ENCODE assay signal across 9 cellular contexts in the genomic region with DNA sequence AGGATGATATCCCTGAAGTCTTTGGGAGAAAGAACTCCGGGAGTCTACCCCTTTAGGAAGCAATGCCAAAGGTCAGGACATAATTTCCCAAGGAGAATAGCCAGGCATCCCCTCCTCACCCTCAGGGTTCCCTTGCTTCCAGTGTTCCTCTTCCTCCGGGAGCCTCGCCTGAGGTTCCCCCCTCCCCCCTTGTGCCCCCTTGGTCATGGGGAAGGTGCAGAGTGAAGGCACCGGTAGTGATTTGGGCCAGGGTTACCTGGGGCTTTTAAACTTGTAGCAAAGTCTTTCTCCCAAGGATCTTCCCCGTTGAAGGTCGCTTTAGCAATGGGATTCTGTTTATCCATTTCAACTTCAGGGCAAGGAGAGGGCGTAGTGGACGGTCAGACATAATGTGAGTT. TPM values are rescaled to one million over a fixed set of nuclear protein-coding genes. Genes with fewer than 3 reads are reported as not detected.
A peak's percentile ranks its signal among the peaks of the same experiment; 100 is the strongest.
DNase-seq lines count a peak whose midpoint lies in the region; ATAC-seq and TF ChIP-seq lines count a peak whose summit lies in the region.
"Had no signal": no experiment of that assay in that cellular context is flagged by ENCODE, and none has a peak within 500 bp of the region (broad histone marks: within the 10 kb centered on the region; RNA-seq: fewer than 3 reads in every experiment).

No MANE protein-coding gene starts in this region.

- H3K27ac Mint-ChIP-seq in endodermal cell = no peak overlapping the region
- H3K27ac Mint-ChIP-seq in neural progenitor cell = no peak overlapping the region
- H3K27ac Mint-ChIP-seq: stimulated activated memory B cell treated with anti-CD40 and anti-IgM and Interleukin-4, amounts not matched to agents 10 μg/mL and 1 μg/mL and 100 μg/mL, for 72 hours had no signal

- H3K27me3 Mint-ChIP-seq in endodermal cell (ENCODE audit: insufficient read depth) (peaks cover 67% of the 10 kb centered on the region), neural progenitor cell (ENCODE audit: insufficient read depth, low read depth) (peaks cover 36% of the 10 kb centered on the region)

- H3F3A ChIP-seq in neural progenitor cell (ENCODE audit: low read depth) = peaks cover 24% of the 10 kb centered on the region

- peaks cover 9% of the 10 kb centered on the region for H3K4me1 Mint-ChIP-seq in endodermal cell
- H3K4me1 Mint-ChIP-seq in neural progenitor cell = peaks cover 26% of the 10 kb centered on the region

- H3K27me3 ChIP-seq in BLaER1 = peaks cover 52% of the 10 kb centered on the region
- peaks cover 66% of the 10 kb centered on the region for H3K27me3 ChIP-seq in HUES64 (ENCODE audit: insufficient read depth, low read length)
- H3K27me3 ChIP-seq in endodermal cell (ENCODE audit: control insufficient read depth, insufficient read depth, low read length, poor library complexity, severe bottlenecking) = peaks cover 65% of the 10 kb centered on the region
- H3K27me3 ChIP-seq in neural progenitor cell = peaks cover 68% of the 10 kb centered on the region

- peaks cover 2% of the 10 kb centered on the region for H3K9me3 Mint-ChIP-seq in endodermal cell
- no peaks in the 10 kb centered on the region for H3K9me3 Mint-ChIP-seq in neural progenitor cell

- peak overlapping the region; percentile 77 for H3K4me3 ChIP-seq in BLaER1
- H3K4me3 ChIP-seq in HUES64 (ENCODE audit: low read length) = peak overlapping the region; percentile 50
- H3K4me3 ChIP-seq in endodermal cell (ENCODE audit: low read length) = peak overlapping the region; percentile 77
- peak overlapping the region; percentile 57 for H3K4me3 ChIP-seq in neural progenitor cell

- TF ChIP-seq CTCF in endodermal cell (conservative IDR thresholded peaks at IDR 0.05) = no peak
- no peak for TF ChIP-seq CTCF in neural progenitor cell (IDR thresholded peaks at IDR 0.05)

- H3K4me1 ChIP-seq in BLaER1 = peaks cover 34% of the 10 kb centered on the region
- peaks cover 6% of the 10 kb centered on the region; the same call in 1 of the 2 replicates for H3K4me1 ChIP-seq in HUES64 (ENCODE audit: insufficient read depth, low read length)
- H3K4me1 ChIP-seq in endodermal cell (ENCODE audit: control insufficient read depth, insufficient read depth, low read length) = no peaks in the 10 kb centered on the region
- peaks cover 22% of the 10 kb centered on the region for H3K4me1 ChIP-seq in neural progenitor cell

- H3K36me3 ChIP-seq in BLaER1 = no peaks in the 10 kb centered on the region
- H3K36me3 ChIP-seq in HUES64 (ENCODE audit: insufficient read depth, low read length) = no peaks in the 10 kb centered on the region
- no peaks in the 10 kb centered on the region for H3K36me3 ChIP-seq in endodermal cell (ENCODE audit: control insufficient read depth, insufficient read depth, low read length)
- no peaks in the 10 kb centered on the region for H3K36me3 ChIP-seq in neural progenitor cell

- no peak overlapping the region for H3K9ac ChIP-seq in BLaER1
- no peak overlapping the region for H3K9ac ChIP-seq in HUES64 (ENCODE audit: low read depth, low read length)
- no peak overlapping the region for H3K9ac ChIP-seq in endodermal cell (ENCODE audit: extremely low read depth, low read length, poor library complexity, severe bottlenecking)
- no peak overlapping the region for H3K9ac ChIP-seq in neural progenitor cell

- peaks cover 7% of the 10 kb centered on the region; the same call in 1 of the 2 replicates for H3K9me3 ChIP-seq in BLaER1
- H3K9me3 ChIP-seq in HUES64 (ENCODE audit: insufficient read depth, low read depth, low read length) = no peaks in the 10 kb centered on the region
- no peaks in the 10 kb centered on the region for H3K9me3 ChIP-seq in endodermal cell (ENCODE audit: control insufficient read depth, low read length)
- no peaks in the 10 kb centered on the region for H3K9me3 ChIP-seq in neural progenitor cell (ENCODE audit: low read depth)

- H3K4me3 Mint-ChIP-seq in endodermal cell = peak overlapping the region; percentile 66
- H3K4me3 Mint-ChIP-seq in neural progenitor cell = peak overlapping the region; percentile 91

- H4K20me1 ChIP-seq in BLaER1 (peaks cover 31% of the 10 kb centered on the region), neural progenitor cell (ENCODE audit: low read depth) (peaks cover 28% of the 10 kb centered on the region)

- H3K79me2 ChIP-seq in neural progenitor cell (ENCODE audit: low read depth) = no peaks in the 10 kb centered on the region

- H3K36me3 Mint-ChIP-seq in endodermal cell (ENCODE audit: low read depth) (no peaks in the 10 kb centered on the region), neural progenitor cell (no peaks in the 10 kb centered on the region)
- H3K36me3 Mint-ChIP-seq: stimulated activated memory B cell treated with anti-CD40 and anti-IgM and Interleukin-4, amounts not matched to agents 10 μg/mL and 1 μg/mL and 100 μg/mL, for 72 hours had no signal

- no peak overlapping the region for H3K27ac ChIP-seq in BLaER1
- no peak overlapping the region for H3K27ac ChIP-seq in HUES64 (ENCODE audit: low read depth, low read length)
- H3K27ac ChIP-seq in endodermal cell (ENCODE audit: low read depth, low read length) = no peak overlapping the region
- no peak overlapping the region for H3K27ac ChIP-seq in neural progenitor cell

- WGBS in HUES64 = 13% methylated on average over 8 of the region's 8 CpGs
- WGBS in endodermal cell (ENCODE audit: insufficient coverage in 1 of 2, insufficient read length in 1 of 2), 2 experiments = 16 to 24% methylated on average over 6 to 8 of the region's 8 CpGs

- peak overlapping the region; percentile 97 for H2AFZ ChIP-seq in neural progenitor cell (replicated peaks)

- ATAC-seq in HG03354 (IDR thresholded peaks at IDR 0.05; ENCODE audit: poor library complexity, severe bottlenecking, unreplicated experiment) = no peak

- peak overlapping the region; percentile 98 for H3K4me2 ChIP-seq in BLaER1
- peak overlapping the region; percentile 87 for H3K4me2 ChIP-seq in neural progenitor cell

- DNase-seq in endodermal cell (peak; percentile 53), neural progenitor cell (ENCODE audit: low spot score) (peak; percentile 10), SIG-M5 treated with dmso at 0.1 percent for 504 hours (lab: John Stamatoyannopoulos, UW; ENCODE audit: unreplicated experiment) (no peak), pons (ENCODE audit: low spot score) (no peak), 8988T (no peak)

RNA-seq across cellular contexts. Expression of a gene that starts 1.2 kb away (rescaled TPM):
- polyA plus RNA-seq in HUES64 (2013, experiment 1 of 2) = 1.5 TPM
- 1.1 TPM for polyA plus RNA-seq in HUES64 (2013, experiment 2 of 2)
- total RNA-seq in endodermal cell (1 to 10 TPM in 1 of 2 donors, under 1 TPM in 1; 0.24 to 1.1 TPM), neural progenitor cell (ENCODE audit: low replicate concordance) (0.06 TPM in 1 of 2 replicates, not detected in the other)
- 5.7 TPM for polyA plus RNA-seq in endodermal cell (2013, experiment 1 of 2)
- 3.2 TPM for polyA plus RNA-seq in endodermal cell (2013, experiment 2 of 2)

Comparison
In these comparisons a context has a peak if more than half of its experiments do, and no peak if none do; other contexts are left out.
1. DNase-seq: peak in endodermal cell (single experiment) and neural progenitor cell (single experiment); none in SIG-M5 treated with dmso at 0.1 percent for 504 hours (single experiment), pons (single experiment) and 8988T (single experiment).
2. Peak in every context shown above with its lines, with median percentiles within 50 percentile points of each other: H3K4me3 ChIP-seq.